Comparison of ENCODE assay signal across 1 cellular context in genomic region chr6:149176971-149177667, GRCh38.
TF ChIP-seq lines count a peak whose summit lies in the region.

No MANE protein-coding gene starts in this region.

TF ChIP-seq in HepG2, 621 proteins besides CTCF, POLR2A, EP300 and RAD21 (continued from another document):
- TF ChIP-seq ZNF646 (CRISPR knock-in tag; IDR thresholded peaks at IDR 0.05) (no peak), ZBTB44 (CRISPR knock-in tag; IDR thresholded peaks at IDR 0.05) (no peak), PRDM4 (CRISPR knock-in tag; IDR thresholded peaks at IDR 0.05; ENCODE audit: borderline replicate concordance) (no peak), TOPORS (CRISPR knock-in tag; IDR thresholded peaks at IDR 0.05) (no peak), RFX1 (IDR thresholded peaks at IDR 0.05) (no peak), ZFP41 (CRISPR knock-in tag; IDR thresholded peaks at IDR 0.05; ENCODE audit: borderline replicate concordance) (no peak), ZNF331 (CRISPR knock-in tag; IDR thresholded peaks at IDR 0.05) (peak; percentile 79), ZC3H4 (CRISPR knock-in tag; IDR thresholded peaks at IDR 0.05; ENCODE audit: borderline replicate concordance) (no peak), DBP (CRISPR knock-in tag; IDR thresholded peaks at IDR 0.05; ENCODE audit: not compliant biosample characterization) (no peak), ZNF672 (CRISPR knock-in tag; IDR thresholded peaks at IDR 0.05) (no peak), ZNF773 (CRISPR knock-in tag; IDR thresholded peaks at IDR 0.05; ENCODE audit: borderline replicate concordance) (no peak), MBNL3 (CRISPR knock-in tag; conservative IDR thresholded peaks at IDR 0.05) (no peak), NR3C1 (CRISPR knock-in tag; IDR thresholded peaks at IDR 0.05) (no peak), MLX (CRISPR knock-in tag; IDR thresholded peaks at IDR 0.05) (peak; percentile 41; the same call in 1 of the 2 replicates), TBX2 (CRISPR knock-in tag; IDR thresholded peaks at IDR 0.05; ENCODE audit: borderline replicate concordance) (peak; percentile 99), HOXA9 (CRISPR knock-in tag; IDR thresholded peaks at IDR 0.05; ENCODE audit: borderline replicate concordance) (0 out of 2 replicates have a peak, but pooled peaks have one; percentile 52), ZNF550 (CRISPR knock-in tag; IDR thresholded peaks at IDR 0.05; ENCODE audit: borderline replicate concordance) (no peak), SMARCC2 (IDR thresholded peaks at IDR 0.05) (no peak), ZNF460 (CRISPR knock-in tag; IDR thresholded peaks at IDR 0.05; ENCODE audit: borderline replicate concordance) (no peak), JUN (CRISPR knock-in tag; IDR thresholded peaks at IDR 0.05) (no peak), SYNCRIP (IDR thresholded peaks at IDR 0.05; ENCODE audit: insufficient read depth, low read depth, low read length) (no peak), NCOA2 (CRISPR knock-in tag; IDR thresholded peaks at IDR 0.05) (peak; percentile 69), CBFB (CRISPR knock-in tag; IDR thresholded peaks at IDR 0.05) (0 out of 2 replicates have a peak, but pooled peaks have one; percentile 57)
